In the genomic region with DNA sequence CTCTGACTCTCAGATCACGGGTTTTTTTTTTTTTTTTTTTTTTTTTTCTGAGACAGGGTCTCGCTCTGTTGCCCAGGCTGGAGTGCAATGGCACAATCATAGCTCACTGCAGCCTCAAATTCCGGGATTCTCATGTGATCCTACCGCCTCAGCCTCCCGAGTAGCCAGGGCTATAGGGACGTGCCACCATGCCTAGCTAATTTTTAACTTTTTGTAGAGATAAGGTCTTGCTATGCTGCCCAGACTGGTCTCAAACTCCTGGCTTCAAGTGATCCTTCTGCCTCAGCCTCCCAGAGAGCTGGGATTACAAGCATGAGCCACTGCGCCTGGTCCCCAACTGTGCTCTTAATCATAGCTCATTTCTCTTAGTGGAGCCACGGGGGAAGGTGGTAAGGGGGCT, we compare ENCODE assay signal across 1 cellular context.
TF ChIP-seq lines count a peak whose summit lies in the region.

No MANE protein-coding gene starts in this region.

TF ChIP-seq in HepG2, 621 proteins besides CTCF, POLR2A, EP300 and RAD21 (continues in another document):
- 0 out of 2 replicates have a peak, but pooled peaks have one; percentile 68 for TF ChIP-seq ZNF3 (CRISPR knock-in tag; IDR thresholded peaks at IDR 0.05)
- TF ChIP-seq, protein P1, sequence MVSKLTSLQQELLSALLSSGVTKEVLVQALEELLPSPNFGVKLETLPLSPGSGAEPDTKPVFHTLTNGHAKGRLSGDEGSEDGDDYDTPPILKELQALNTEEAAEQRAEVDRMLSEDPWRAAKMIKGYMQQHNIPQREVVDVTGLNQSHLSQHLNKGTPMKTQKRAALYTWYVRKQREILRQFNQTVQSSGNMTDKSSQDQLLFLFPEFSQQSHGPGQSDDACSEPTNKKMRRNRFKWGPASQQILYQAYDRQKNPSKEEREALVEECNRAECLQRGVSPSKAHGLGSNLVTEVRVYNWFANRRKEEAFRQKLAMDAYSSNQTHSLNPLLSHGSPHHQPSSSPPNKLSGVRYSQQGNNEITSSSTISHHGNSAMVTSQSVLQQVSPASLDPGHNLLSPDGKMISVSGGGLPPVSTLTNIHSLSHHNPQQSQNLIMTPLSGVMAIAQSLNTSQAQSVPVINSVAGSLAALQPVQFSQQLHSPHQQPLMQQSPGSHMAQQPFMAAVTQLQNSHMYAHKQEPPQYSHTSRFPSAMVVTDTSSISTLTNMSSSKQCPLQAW (CRISPR knock-in tag; IDR thresholded peaks at IDR 0.05), result 0 out of 2 replicates have a peak, but pooled peaks have one; percentile 60
- TF ChIP-seq GATAD2A (CRISPR knock-in tag; IDR thresholded peaks at IDR 0.05), result peak; percentile 45; the same call in 1 of the 2 replicates
- TF ChIP-seq TEAD2 (CRISPR knock-in tag; IDR thresholded peaks at IDR 0.05), result no peak
- TF ChIP-seq, protein P2, sequence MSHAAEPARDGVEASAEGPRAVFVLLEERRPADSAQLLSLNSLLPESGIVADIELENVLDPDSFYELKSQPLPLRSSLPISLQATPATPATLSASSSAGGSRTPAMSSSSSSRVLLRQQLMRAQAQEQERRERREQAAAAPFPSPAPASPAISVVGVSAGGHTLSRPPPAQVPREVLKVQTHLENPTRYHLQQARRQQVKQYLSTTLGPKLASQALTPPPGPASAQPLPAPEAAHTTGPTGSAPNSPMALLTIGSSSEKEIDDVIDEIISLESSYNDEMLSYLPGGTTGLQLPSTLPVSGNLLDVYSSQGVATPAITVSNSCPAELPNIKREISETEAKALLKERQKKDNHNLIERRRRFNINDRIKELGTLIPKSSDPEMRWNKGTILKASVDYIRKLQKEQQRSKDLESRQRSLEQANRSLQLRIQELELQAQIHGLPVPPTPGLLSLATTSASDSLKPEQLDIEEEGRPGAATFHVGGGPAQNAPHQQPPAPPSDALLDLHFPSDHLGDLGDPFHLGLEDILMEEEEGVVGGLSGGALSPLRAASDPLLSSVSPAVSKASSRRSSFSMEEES (CRISPR knock-in tag; IDR thresholded peaks at IDR 0.05), result peak; percentile 86
- no peak for TF ChIP-seq ZNF282 (IDR thresholded peaks at IDR 0.05; ENCODE audit: partially characterized antibody)
- TF ChIP-seq, protein P3, sequence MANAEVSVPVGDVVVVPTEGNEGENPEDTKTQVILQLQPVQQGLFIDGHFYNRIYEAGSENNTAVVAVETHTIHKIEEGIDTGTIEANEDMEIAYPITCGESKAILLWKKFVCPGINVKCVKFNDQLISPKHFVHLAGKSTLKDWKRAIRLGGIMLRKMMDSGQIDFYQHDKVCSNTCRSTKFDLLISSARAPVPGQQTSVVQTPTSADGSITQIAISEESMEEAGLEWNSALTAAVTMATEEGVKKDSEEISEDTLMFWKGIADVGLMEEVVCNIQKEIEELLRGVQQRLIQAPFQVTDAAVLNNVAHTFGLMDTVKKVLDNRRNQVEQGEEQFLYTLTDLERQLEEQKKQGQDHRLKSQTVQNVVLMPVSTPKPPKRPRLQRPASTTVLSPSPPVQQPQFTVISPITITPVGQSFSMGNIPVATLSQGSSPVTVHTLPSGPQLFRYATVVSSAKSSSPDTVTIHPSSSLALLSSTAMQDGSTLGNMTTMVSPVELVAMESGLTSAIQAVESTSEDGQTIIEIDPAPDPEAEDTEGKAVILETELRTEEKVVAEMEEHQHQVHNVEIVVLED (CRISPR knock-in tag; IDR thresholded peaks at IDR 0.05; ENCODE audit: borderline replicate concordance), result no peak
- TF ChIP-seq SIN3B (IDR thresholded peaks at IDR 0.05; ENCODE audit: low read length), result no peak
- TF ChIP-seq, protein P4, sequence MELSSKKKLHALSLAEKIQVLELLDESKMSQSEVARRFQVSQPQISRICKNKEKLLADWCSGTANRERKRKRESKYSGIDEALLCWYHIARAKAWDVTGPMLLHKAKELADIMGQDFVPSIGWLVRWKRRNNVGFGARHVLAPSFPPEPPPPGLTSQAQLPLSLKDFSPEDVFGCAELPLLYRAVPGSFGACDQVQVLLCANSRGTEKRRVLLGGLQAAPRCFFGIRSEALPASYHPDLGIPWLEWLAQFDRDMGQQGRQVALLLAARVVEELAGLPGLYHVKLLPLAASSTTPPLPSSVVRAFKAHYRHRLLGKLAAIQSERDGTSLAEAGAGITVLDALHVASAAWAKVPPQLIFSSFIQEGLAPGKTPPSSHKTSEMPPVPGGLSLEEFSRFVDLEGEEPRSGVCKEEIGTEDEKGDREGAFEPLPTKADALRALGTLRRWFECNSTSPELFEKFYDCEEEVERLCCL (CRISPR knock-in tag; IDR thresholded peaks at IDR 0.05; ENCODE audit: borderline replicate concordance), result no peak
- no peak for TF ChIP-seq ZNF335 (CRISPR knock-in tag; IDR thresholded peaks at IDR 0.05)
- TF ChIP-seq, protein P5, sequence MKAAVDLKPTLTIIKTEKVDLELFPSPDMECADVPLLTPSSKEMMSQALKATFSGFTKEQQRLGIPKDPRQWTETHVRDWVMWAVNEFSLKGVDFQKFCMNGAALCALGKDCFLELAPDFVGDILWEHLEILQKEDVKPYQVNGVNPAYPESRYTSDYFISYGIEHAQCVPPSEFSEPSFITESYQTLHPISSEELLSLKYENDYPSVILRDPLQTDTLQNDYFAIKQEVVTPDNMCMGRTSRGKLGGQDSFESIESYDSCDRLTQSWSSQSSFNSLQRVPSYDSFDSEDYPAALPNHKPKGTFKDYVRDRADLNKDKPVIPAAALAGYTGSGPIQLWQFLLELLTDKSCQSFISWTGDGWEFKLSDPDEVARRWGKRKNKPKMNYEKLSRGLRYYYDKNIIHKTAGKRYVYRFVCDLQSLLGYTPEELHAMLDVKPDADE (CRISPR knock-in tag; IDR thresholded peaks at IDR 0.05), result no peak
- no peak for TF ChIP-seq ZNF781 (CRISPR knock-in tag; IDR thresholded peaks at IDR 0.05; ENCODE audit: borderline replicate concordance, not compliant biosample characterization)
- peak; percentile 38 for TF ChIP-seq HDAC2 (CRISPR knock-in tag; IDR thresholded peaks at IDR 0.05)
- peak; percentile 58; the same call in 1 of the 2 replicates for TF ChIP-seq RCOR2 (CRISPR knock-in tag; IDR thresholded peaks at IDR 0.05)
- no peak for TF ChIP-seq ZNF7 (CRISPR knock-in tag; IDR thresholded peaks at IDR 0.05)
- TF ChIP-seq CHD2 (IDR thresholded peaks at IDR 0.05; ENCODE audit: low read depth, low read length), result no peak
- no peak for TF ChIP-seq TCF7L2 (IDR thresholded peaks at IDR 0.05; ENCODE audit: low read depth, low read length)
- TF ChIP-seq, protein P6, sequence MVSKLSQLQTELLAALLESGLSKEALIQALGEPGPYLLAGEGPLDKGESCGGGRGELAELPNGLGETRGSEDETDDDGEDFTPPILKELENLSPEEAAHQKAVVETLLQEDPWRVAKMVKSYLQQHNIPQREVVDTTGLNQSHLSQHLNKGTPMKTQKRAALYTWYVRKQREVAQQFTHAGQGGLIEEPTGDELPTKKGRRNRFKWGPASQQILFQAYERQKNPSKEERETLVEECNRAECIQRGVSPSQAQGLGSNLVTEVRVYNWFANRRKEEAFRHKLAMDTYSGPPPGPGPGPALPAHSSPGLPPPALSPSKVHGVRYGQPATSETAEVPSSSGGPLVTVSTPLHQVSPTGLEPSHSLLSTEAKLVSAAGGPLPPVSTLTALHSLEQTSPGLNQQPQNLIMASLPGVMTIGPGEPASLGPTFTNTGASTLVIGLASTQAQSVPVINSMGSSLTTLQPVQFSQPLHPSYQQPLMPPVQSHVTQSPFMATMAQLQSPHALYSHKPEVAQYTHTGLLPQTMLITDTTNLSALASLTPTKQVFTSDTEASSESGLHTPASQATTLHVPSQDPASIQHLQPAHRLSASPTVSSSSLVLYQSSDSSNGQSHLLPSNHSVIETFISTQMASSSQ (IDR thresholded peaks at IDR 0.05; ENCODE audit: low read depth), result peak; percentile 92
- TF ChIP-seq, protein P6 (CRISPR knock-in tag; IDR thresholded peaks at IDR 0.05; ENCODE audit: borderline replicate concordance), result peak; percentile 95
- TF ChIP-seq NAIF1 (CRISPR knock-in tag; IDR thresholded peaks at IDR 0.05; ENCODE audit: borderline replicate concordance), result peak; percentile 85; the same call in 1 of the 2 replicates
- TF ChIP-seq, protein P7, sequence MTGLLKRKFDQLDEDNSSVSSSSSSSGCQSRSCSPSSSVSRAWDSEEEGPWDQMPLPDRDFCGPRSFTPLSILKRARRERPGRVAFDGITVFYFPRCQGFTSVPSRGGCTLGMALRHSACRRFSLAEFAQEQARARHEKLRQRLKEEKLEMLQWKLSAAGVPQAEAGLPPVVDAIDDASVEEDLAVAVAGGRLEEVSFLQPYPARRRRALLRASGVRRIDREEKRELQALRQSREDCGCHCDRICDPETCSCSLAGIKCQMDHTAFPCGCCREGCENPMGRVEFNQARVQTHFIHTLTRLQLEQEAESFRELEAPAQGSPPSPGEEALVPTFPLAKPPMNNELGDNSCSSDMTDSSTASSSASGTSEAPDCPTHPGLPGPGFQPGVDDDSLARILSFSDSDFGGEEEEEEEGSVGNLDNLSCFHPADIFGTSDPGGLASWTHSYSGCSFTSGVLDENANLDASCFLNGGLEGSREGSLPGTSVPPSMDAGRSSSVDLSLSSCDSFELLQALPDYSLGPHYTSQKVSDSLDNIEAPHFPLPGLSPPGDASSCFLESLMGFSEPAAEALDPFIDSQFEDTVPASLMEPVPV (CRISPR knock-in tag; IDR thresholded peaks at IDR 0.05), result no peak
- peak; percentile 14; the same call in 1 of the 2 replicates for TF ChIP-seq ETV5 (CRISPR knock-in tag; IDR thresholded peaks at IDR 0.05; ENCODE audit: borderline replicate concordance)
- no peak for TF ChIP-seq NKX3-1 (CRISPR knock-in tag; IDR thresholded peaks at IDR 0.05)
- TF ChIP-seq STAG1 (CRISPR knock-in tag; IDR thresholded peaks at IDR 0.05), result no peak
- TF ChIP-seq ZNF570 (CRISPR knock-in tag; IDR thresholded peaks at IDR 0.05; ENCODE audit: borderline replicate concordance), result no peak
- peak; percentile 26; the same call in 1 of the 2 replicates for TF ChIP-seq ZSCAN29 (CRISPR knock-in tag; conservative IDR thresholded peaks at IDR 0.05)
- peak; percentile 83; the same call in 1 of the 2 replicates for TF ChIP-seq KDM1A (CRISPR knock-in tag; IDR thresholded peaks at IDR 0.05)
- TF ChIP-seq U2AF1 (optimal IDR thresholded peaks at IDR 0.05; ENCODE audit: low read depth, low read length), result peak; percentile 1
- TF ChIP-seq, protein P8, sequence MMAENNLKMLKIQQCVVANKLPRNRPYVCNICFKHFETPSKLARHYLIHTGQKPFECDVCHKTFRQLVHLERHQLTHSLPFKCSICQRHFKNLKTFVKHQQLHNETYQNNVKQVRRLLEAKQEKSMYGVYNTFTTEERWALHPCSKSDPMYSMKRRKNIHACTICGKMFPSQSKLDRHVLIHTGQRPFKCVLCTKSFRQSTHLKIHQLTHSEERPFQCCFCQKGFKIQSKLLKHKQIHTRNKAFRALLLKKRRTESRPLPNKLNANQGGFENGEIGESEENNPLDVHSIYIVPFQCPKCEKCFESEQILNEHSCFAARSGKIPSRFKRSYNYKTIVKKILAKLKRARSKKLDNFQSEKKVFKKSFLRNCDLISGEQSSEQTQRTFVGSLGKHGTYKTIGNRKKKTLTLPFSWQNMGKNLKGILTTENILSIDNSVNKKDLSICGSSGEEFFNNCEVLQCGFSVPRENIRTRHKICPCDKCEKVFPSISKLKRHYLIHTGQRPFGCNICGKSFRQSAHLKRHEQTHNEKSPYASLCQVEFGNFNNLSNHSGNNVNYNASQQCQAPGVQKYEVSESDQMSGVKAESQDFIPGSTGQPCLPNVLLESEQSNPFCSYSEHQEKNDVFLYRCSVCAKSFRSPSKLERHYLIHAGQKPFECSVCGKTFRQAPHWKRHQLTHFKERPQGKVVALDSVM (CRISPR knock-in tag; IDR thresholded peaks at IDR 0.05), result peak; percentile 99
- 0 out of 2 replicates have a peak, but pooled peaks have one; percentile 22 for TF ChIP-seq ELF3 (CRISPR knock-in tag; IDR thresholded peaks at IDR 0.05)
- peak; percentile 34; the same call in 1 of the 2 replicates for TF ChIP-seq ZNF292 (CRISPR knock-in tag; IDR thresholded peaks at IDR 0.05; ENCODE audit: borderline replicate concordance, low read depth)
- no peak for TF ChIP-seq GTF2F1 (IDR thresholded peaks at IDR 0.05; ENCODE audit: low read length)
- TF ChIP-seq ZMYM3 (CRISPR knock-in tag; IDR thresholded peaks at IDR 0.05), result peak; percentile 98
- TF ChIP-seq ZNF121 (CRISPR knock-in tag; IDR thresholded peaks at IDR 0.05), result peak; percentile 99
- TF ChIP-seq, protein P9, sequence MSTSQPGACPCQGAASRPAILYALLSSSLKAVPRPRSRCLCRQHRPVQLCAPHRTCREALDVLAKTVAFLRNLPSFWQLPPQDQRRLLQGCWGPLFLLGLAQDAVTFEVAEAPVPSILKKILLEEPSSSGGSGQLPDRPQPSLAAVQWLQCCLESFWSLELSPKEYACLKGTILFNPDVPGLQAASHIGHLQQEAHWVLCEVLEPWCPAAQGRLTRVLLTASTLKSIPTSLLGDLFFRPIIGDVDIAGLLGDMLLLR (CRISPR knock-in tag; IDR thresholded peaks at IDR 0.05), result no peak
- TF ChIP-seq GATA4 (IDR thresholded peaks at IDR 0.05; ENCODE audit: borderline replicate concordance, low read depth), result peak; percentile 19; the same call in 1 of the 2 replicates
- peak; percentile 32; the same call in 1 of the 2 replicates for TF ChIP-seq ZNF644 (CRISPR knock-in tag; IDR thresholded peaks at IDR 0.05; ENCODE audit: low read depth)
- TF ChIP-seq, protein P10, sequence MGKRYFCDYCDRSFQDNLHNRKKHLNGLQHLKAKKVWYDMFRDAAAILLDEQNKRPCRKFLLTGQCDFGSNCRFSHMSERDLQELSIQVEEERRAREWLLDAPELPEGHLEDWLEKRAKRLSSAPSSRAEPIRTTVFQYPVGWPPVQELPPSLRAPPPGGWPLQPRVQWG (CRISPR knock-in tag; IDR thresholded peaks at IDR 0.05; ENCODE audit: borderline replicate concordance, low read depth), result no peak
- TF ChIP-seq PITX1 (CRISPR knock-in tag; IDR thresholded peaks at IDR 0.05), result 0 out of 2 replicates have a peak, but pooled peaks have one; percentile 30
- TF ChIP-seq ZFP36 (IDR thresholded peaks at IDR 0.05; ENCODE audit: borderline replicate concordance, low read depth, low read length, partially characterized antibody), result no peak
